16 cellular contexts compared by ENCODE assay signal in the genomic region with DNA sequence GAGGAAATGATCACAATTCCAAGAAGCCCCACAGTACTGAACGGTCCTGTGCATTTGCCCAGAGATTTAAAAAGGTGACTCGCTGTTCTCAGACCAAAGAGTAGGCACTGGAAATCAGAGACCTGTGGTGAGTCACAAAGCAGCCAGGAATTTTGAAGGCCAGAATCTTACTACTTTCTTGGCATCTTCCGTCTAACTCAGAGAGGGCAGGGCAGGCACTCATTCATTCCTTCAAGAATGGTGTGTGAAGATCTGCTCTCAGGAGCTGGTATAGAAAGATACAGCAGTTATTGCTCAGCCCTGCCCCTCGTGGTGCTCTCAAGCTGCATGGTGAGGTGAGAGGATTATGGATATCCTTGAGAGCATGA. TPM values are rescaled to one million over a fixed set of nuclear protein-coding genes. Genes with fewer than 3 reads are reported as not detected.
DNase-seq lines count a peak whose midpoint lies in the region; TF ChIP-seq lines count a peak whose summit lies in the region.
"Had no signal": no experiment of that assay in that cellular context is flagged by ENCODE, and none has a peak within 500 bp of the region (broad histone marks: within the 10 kb centered on the region; RNA-seq: fewer than 3 reads in every experiment).

No MANE protein-coding gene starts in this region.

- TF ChIP-seq CTCF in mammary epithelial cell (conservative IDR thresholded peaks at IDR 0.05 in 1 of 2, IDR thresholded peaks at IDR 0.05 in 1 of 2; ENCODE audit: extremely low read depth in 1 of 2, insufficient read depth in 1 of 2, low read depth in 1 of 2, low read length in 2 of 2), result peak in 1 of 2 donors; percentile 11

- peaks cover 10% of the 10 kb centered on the region for H3K4me1 ChIP-seq in mammary epithelial cell (ENCODE audit: insufficient read depth, low read length)
- H3K4me1 ChIP-seq in mesenchymal stem cell (ENCODE audit: control insufficient read depth, insufficient read depth, low read depth, low read length), result peaks cover 8% of the 10 kb centered on the region
- H3K4me1 ChIP-seq: colonic mucosa had no signal

- no peak overlapping the region for H2AK5ac ChIP-seq in mesenchymal stem cell (ENCODE audit: low read length, severe bottlenecking)

- H3K9me3 ChIP-seq in mammary epithelial cell (replicated peaks; ENCODE audit: insufficient read depth, low read length) (no peaks in the 10 kb centered on the region), mesenchymal stem cell (ENCODE audit: control insufficient read depth, low read length) (no peaks in the 10 kb centered on the region)
- H3K9me3 ChIP-seq: colonic mucosa had no signal

- H3K4me2 ChIP-seq in mammary epithelial cell (ENCODE audit: insufficient read depth, low read depth, low read length) (peak overlapping the region; percentile 4), mesenchymal stem cell (ENCODE audit: low read length, poor library complexity, severe bottlenecking) (no peak overlapping the region)
- H3K4me2 ChIP-seq: neural progenitor cell had no signal

- H3K79me2 ChIP-seq in mammary epithelial cell (ENCODE audit: insufficient read depth, low read length), result no peaks in the 10 kb centered on the region

- H4K91ac ChIP-seq in mesenchymal stem cell (ENCODE audit: low read length), result no peak overlapping the region

- H3K4me3 ChIP-seq in mammary epithelial cell (replicated peaks in 1 of 3; ENCODE audit: insufficient read depth in 1 of 3, low read depth in 2 of 3, low read length in 3 of 3) (no peak overlapping the region), mesenchymal stem cell (ENCODE audit: insufficient read depth in 1 of 2, low read depth in 1 of 2, low read length in 2 of 2) (no peak overlapping the region)
- H3K4me3 ChIP-seq: colonic mucosa, neural progenitor cell had no signal

- no peak overlapping the region for H3K18ac ChIP-seq in mesenchymal stem cell (ENCODE audit: low read depth in 1 of 2, low read length in 2 of 2)

- H3K27ac ChIP-seq in mammary epithelial cell (ENCODE audit: insufficient read depth, low read depth, low read length) (no peak overlapping the region), mesenchymal stem cell (ENCODE audit: low read length, poor library complexity, severe bottlenecking) (no peak overlapping the region)
- H3K27ac ChIP-seq: colonic mucosa, neural progenitor cell had no signal

- intact Hi-C loops in mammary epithelial cell (cut with micrococcal nuclease), result no loop called here

- H3K9ac ChIP-seq in mammary epithelial cell (ENCODE audit: insufficient read depth, low read length) (no peak overlapping the region), mesenchymal stem cell (ENCODE audit: low read length) (no peak overlapping the region)
- H3K9ac ChIP-seq: neural progenitor cell had no signal

- 36% methylated on average over 4 of the region's 4 CpGs for WGBS in mammary epithelial cell (ENCODE audit: low coverage, missing lambda C conversion rate)
- 58% methylated on average over 4 of the region's 4 CpGs for whole genome bisulfite sequencing in mesenchymal stem cell

- peak; percentile 54 for DNase-seq in Caki2 (ENCODE audit: low read depth)
- DNase-seq in LHCN-M2 (ENCODE audit: low read depth), result peak; percentile 80
- DNase-seq in mammary epithelial cell, result peak; percentile 78
- peak; percentile 31 for DNase-seq in mesenchymal stem cell
- DNase-seq in nucleus accumbens (lab: John Stamatoyannopoulos, UW), result no peak
- no peak for DNase-seq in AML-193 (lab: John Stamatoyannopoulos, UW)
- no peak for DNase-seq in stimulated activated CD4-positive, alpha-beta T cell treated with anti-CD3 and anti-CD28 coated beads, Interleukin-4, amount 100 ng/mL, for 4 hours
- no peak for DNase-seq in KG1 (lab: John Stamatoyannopoulos, UW)
- DNase-seq: activated effector memory CD4-positive, alpha-beta T cell treated with anti-CD3 and anti-CD28 coated beads, Interleukin-2, amount 50 U/mL, for 16 hours; amygdala; colonic mucosa; glutamatergic neuron; right cardiac atrium; Right ventricle myocardium superior had no signal

- H4K20me1 ChIP-seq in mammary epithelial cell (ENCODE audit: insufficient read depth, low read length), result no peaks in the 10 kb centered on the region

- H2AFZ ChIP-seq in mammary epithelial cell (ENCODE audit: low read depth, low read length), result peak overlapping the region; percentile 15
- no peak overlapping the region for H2AFZ ChIP-seq in mesenchymal stem cell (ENCODE audit: low read depth, low read length)
- H2AFZ ChIP-seq: neural progenitor cell had no signal

- no peak overlapping the region for H2BK120ac ChIP-seq in mesenchymal stem cell (ENCODE audit: low read depth, low read length)

- CTCF ChIA-PET in mammary epithelial cell (lab: Charles Lee; ENCODE audit: low non-redundant PET), result no interaction called here

- no peak overlapping the region for H2BK12ac ChIP-seq in mesenchymal stem cell (ENCODE audit: low read length in 2 of 2)

- H3K79me1 ChIP-seq in mesenchymal stem cell (replicated peaks; ENCODE audit: low read length, poor library complexity, severe bottlenecking), result no peaks in the 10 kb centered on the region

- no peak overlapping the region for H3K23ac ChIP-seq in mesenchymal stem cell (ENCODE audit: low read length in 2 of 2)

- no peak overlapping the region for H2BK15ac ChIP-seq in mesenchymal stem cell (ENCODE audit: low read depth, poor library complexity, severe bottlenecking)

- no peak overlapping the region for H3K4ac ChIP-seq in mesenchymal stem cell (ENCODE audit: low read depth in 1 of 2, low read length in 2 of 2)

- no peak overlapping the region for H4K8ac ChIP-seq in mesenchymal stem cell (ENCODE audit: low read length)

- in situ Hi-C loops in Caki2 (cut with HindIII; ENCODE audit: low pct_unique_long_range_greater_than_20kb, low sequenced_read_pairs) (no loop called here), mammary epithelial cell (cut with MboI; ENCODE audit: low sequenced_read_pairs in 2 of 2) (no loop called here)

- H3K14ac ChIP-seq in mesenchymal stem cell (ENCODE audit: low read length in 2 of 2), result no peak overlapping the region

- no peaks in the 10 kb centered on the region for H3K36me3 ChIP-seq in mammary epithelial cell (ENCODE audit: insufficient read depth, low read length)
- no peaks in the 10 kb centered on the region for H3K36me3 ChIP-seq in mesenchymal stem cell (ENCODE audit: control insufficient read depth in 1 of 2, insufficient read depth in 2 of 2, low read depth in 1 of 2, low read length in 2 of 2)
- H3K36me3 ChIP-seq: colonic mucosa, neural progenitor cell had no signal

- dilution Hi-C loops in mammary epithelial cell (cut with HindIII; ENCODE audit: low sequenced_read_pairs), result no loop called here

- BruUV-seq in mammary epithelial cell (replicated peaks; lab: Mats Ljungman, UMichigan), result no TSS peak

- H2BK5ac ChIP-seq in mesenchymal stem cell (ENCODE audit: low read depth, low read length, poor library complexity, severe bottlenecking), result no peak overlapping the region

- H3K27me3 ChIP-seq in mammary epithelial cell (ENCODE audit: insufficient read depth, low read length), result no peaks in the 10 kb centered on the region
- H3K27me3 ChIP-seq in mesenchymal stem cell (ENCODE audit: control insufficient read depth in 1 of 2, insufficient read depth in 1 of 2, low read length in 2 of 2), result peaks cover 0 to 11% of the 10 kb centered on the region in 2 experiments
- H3K27me3 ChIP-seq: colonic mucosa, neural progenitor cell had no signal

RNA-seq across cellular contexts. Expression of a gene that starts 57.9 kb away (rescaled TPM):
- 14.4 and 19.0 TPM in 2 replicates for total RNA-seq in Caki2 (2014; rRNA removed; shearing (Covaris generic); ENCODE audit: low replicate concordance)
- total RNA-seq in LHCN-M2 (2014; rRNA removed) (0.46 and 0.71 TPM in 2 replicates), mammary epithelial cell (not detected)
- not detected for polyA plus RNA-seq in LHCN-M2 (2012)
- polyA plus RNA-seq in mammary epithelial cell, result 0.07 TPM
- not detected for polyA minus RNA-seq in mammary epithelial cell
- 0.44 TPM for polyA plus RNA-seq in mesenchymal stem cell (2013, experiment 1 of 2)
- polyA plus RNA-seq in mesenchymal stem cell (2013, experiment 2 of 2), result 0.34 TPM
- total RNA-seq: colonic mucosa, mesenteric fat pad had no signal

Comparison
In these comparisons a context has a peak if more than half of its experiments do, and no peak if none do; other contexts are left out.
1. DNase-seq: peak in Caki2 (single experiment), LHCN-M2 (single experiment), mammary epithelial cell (single experiment) and mesenchymal stem cell (single experiment); none in nucleus accumbens (0 of 56), AML-193 (0 of 2), stimulated activated CD4-positive, alpha-beta T cell treated with anti-CD3 and anti-CD28 coated beads, Interleukin-4, amount 100 ng/mL, for 4 hours (0 of 2) and KG1 (single experiment).